18 cellular contexts compared by ENCODE assay signal in genomic region chr6:28824793-28825731, GRCh38.
DNase-seq lines count a peak whose midpoint lies in the region; ATAC-seq lines count a peak whose summit lies in the region.
"Had no signal": no experiment of that assay in that cellular context is flagged by ENCODE, and none has a peak within 500 bp of the region (broad histone marks: within the 10 kb centered on the region; RNA-seq: fewer than 3 reads in every experiment).

No MANE protein-coding gene starts in this region.

- peaks cover 11% of the 10 kb centered on the region for H3K4me1 Mint-ChIP-seq in activated naive CD4-positive, alpha-beta T cell treated with anti-CD3 and anti-CD28 coated beads for 36 hours (ENCODE audit: low read depth)
- H3K4me1 Mint-ChIP-seq in stimulated activated naive CD8-positive, alpha-beta T cell treated with anti-CD3 and anti-CD28 coated beads, Interleukin-15, amount 100 ng/mL, for 72 hours, result peaks cover 16% of the 10 kb centered on the region

- peaks cover 69% of the 10 kb centered on the region for H3K27me3 Mint-ChIP-seq in activated naive CD4-positive, alpha-beta T cell treated with anti-CD3 and anti-CD28 coated beads for 36 hours (ENCODE audit: low read depth)
- H3K27me3 Mint-ChIP-seq in stimulated activated naive CD8-positive, alpha-beta T cell treated with anti-CD3 and anti-CD28 coated beads, Interleukin-15, amount 100 ng/mL, for 72 hours, result peaks cover 92% of the 10 kb centered on the region

- no peak overlapping the region for H3K27ac ChIP-seq in SK-N-MC
- H3K27ac ChIP-seq: C4-2B, dorsolateral prefrontal cortex, HL-60, neutrophil, Peyer's patch, thyroid gland, VCaP had no signal

- ATAC-seq in stimulated activated naive CD8-positive, alpha-beta T cell treated with anti-CD3 and anti-CD28 coated beads, Interleukin-15, amount 100 ng/mL, for 72 hours, result no peak

- peak overlapping the region; percentile 40 for H3K4me3 Mint-ChIP-seq in activated naive CD4-positive, alpha-beta T cell treated with anti-CD3 and anti-CD28 coated beads for 36 hours
- peak overlapping the region; percentile 27 to 72 for H3K4me3 Mint-ChIP-seq in stimulated activated naive CD8-positive, alpha-beta T cell treated with anti-CD3 and anti-CD28 coated beads, Interleukin-15, amount 100 ng/mL, for 72 hours

- intact Hi-C loops in activated naive CD4-positive, alpha-beta T cell treated with anti-CD3 and anti-CD28 coated beads for 36 hours (cut with micrococcal nuclease), result no loop called here

- H3K4me3 ChIP-seq in SK-N-MC, result peak overlapping the region; percentile 63
- peak overlapping the region; percentile 40 for H3K4me3 ChIP-seq in iPS-11a (ENCODE audit: low read depth, low read length)
- H3K4me3 ChIP-seq: dorsolateral prefrontal cortex, Peyer's patch, thyroid gland had no signal

- no peaks in the 10 kb centered on the region for H3K9me3 ChIP-seq in SK-N-MC (ENCODE audit: low read depth, low read length)
- H3K9me3 ChIP-seq: neutrophil, Peyer's patch, thyroid gland had no signal

- CTCF ChIA-PET in activated naive CD4-positive, alpha-beta T cell treated with anti-CD3 and anti-CD28 coated beads for 36 hours (lab: Charles Lee), result no interaction called here

- no peak overlapping the region for H3K27ac Mint-ChIP-seq in activated naive CD4-positive, alpha-beta T cell treated with anti-CD3 and anti-CD28 coated beads for 36 hours
- H3K27ac Mint-ChIP-seq in stimulated activated naive CD8-positive, alpha-beta T cell treated with anti-CD3 and anti-CD28 coated beads, Interleukin-15, amount 100 ng/mL, for 72 hours, result peak overlapping the region in 1 of 2 donors; percentile 9

- no peaks in the 10 kb centered on the region for H3K9me3 Mint-ChIP-seq in activated naive CD4-positive, alpha-beta T cell treated with anti-CD3 and anti-CD28 coated beads for 36 hours
- H3K9me3 Mint-ChIP-seq in stimulated activated naive CD8-positive, alpha-beta T cell treated with anti-CD3 and anti-CD28 coated beads, Interleukin-15, amount 100 ng/mL, for 72 hours, result peaks cover 0 to 4% of the 10 kb centered on the region in 2 donors

- H3K36me3 Mint-ChIP-seq in activated naive CD4-positive, alpha-beta T cell treated with anti-CD3 and anti-CD28 coated beads for 36 hours (ENCODE audit: low read depth), result no peaks in the 10 kb centered on the region

- peak overlapping the region; percentile 12 for H3K9ac ChIP-seq in SK-N-MC (ENCODE audit: insufficient read length)

- no peak for DNase-seq in activated naive CD4-positive, alpha-beta T cell treated with anti-CD3 and anti-CD28 coated beads for 36 hours
- DNase-seq in activated naive CD4-positive, alpha-beta T cell (lab: John Stamatoyannopoulos, UW), result no peak
- DNase-seq in SK-N-MC (ENCODE audit: low read depth, low spot score) (no peak), superior temporal gyrus (ENCODE audit: extremely low spot score) (no peak), NCI-H187 (lab: John Stamatoyannopoulos, UW) (no peak), NCI-H2196 treated with DMSO at 0.1 percent for 48 hours (lab: John Stamatoyannopoulos, UW; ENCODE audit: unreplicated experiment) (no peak)
- DNase-seq in stimulated activated naive CD8-positive, alpha-beta T cell treated with anti-CD3 and anti-CD28 coated beads, Interleukin-15, amount 100 ng/mL, for 72 hours, result no peak
- DNase-seq: activated effector memory CD4-positive, alpha-beta T cell treated with Interleukin-2 at 50 U/mL for 16 hours; dorsolateral prefrontal cortex; NCI-H2081 treated with DMSO at 0.1 percent for 48 hours; Peyer's patch; stimulated activated CD4-positive, alpha-beta T cell treated with anti-CD3 and anti-CD28 coated beads, Interleukin-4, amount 100 ng/mL, for 24 hours; thyroid gland had no signal

- H3K36me3 ChIP-seq in SK-N-MC (ENCODE audit: insufficient read depth, low read length), result no peaks in the 10 kb centered on the region
- H3K36me3 ChIP-seq: neutrophil, Peyer's patch, thyroid gland had no signal
